In the genomic region with DNA sequence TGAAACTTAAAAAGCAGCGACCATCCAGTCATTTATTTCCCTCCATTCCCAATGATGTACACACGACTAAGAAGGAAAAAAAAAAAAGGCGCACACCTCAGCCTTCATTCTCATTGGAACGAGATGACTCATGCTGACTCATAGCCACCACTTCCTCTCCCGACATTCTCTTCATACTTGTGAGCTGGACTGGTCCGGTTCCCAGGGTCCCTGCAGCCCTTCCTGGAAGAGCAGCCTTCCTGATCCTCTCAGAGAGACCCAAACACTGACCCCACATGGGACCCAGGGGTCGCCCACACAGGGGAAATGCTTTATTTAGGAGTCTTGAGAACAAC, we compare ENCODE assay signal across 8 cellular contexts.
A peak's percentile ranks its signal among the peaks of the same experiment; 100 is the strongest.
DNase-seq lines count a peak whose midpoint lies in the region; ATAC-seq and TF ChIP-seq lines count a peak whose summit lies in the region.
"Not testable (repeated sequence)": the region's sequence is repeated elsewhere in the genome, so short reads cannot be mapped to it uniquely, and the experiment has no call there.

No MANE protein-coding gene starts in this region.

- H3K36me3 ChIP-seq in HEK293 (ENCODE audit: control insufficient read depth in 2 of 2, insufficient read depth in 1 of 2, low read length in 2 of 2); body of pancreas (replicated peaks in 1 of 2; ENCODE audit: insufficient read depth in 1 of 2, low read depth in 2 of 2); heart right ventricle; neutrophil; uterus: not testable (repeated sequence)

- H3K27ac ChIP-seq in HEK293 (ENCODE audit: extremely low read depth, low read depth, low read length) (0 out of 2 replicates have a peak overlapping the region, but pooled peaks have one; percentile 46), body of pancreas (peak overlapping the region; percentile 39 to 82 (median 72)), heart right ventricle (peak overlapping the region in 9 of 10 donors; percentile 63 to 89 (median 81)), neutrophil (peak overlapping the region; percentile 82), uterus (peak overlapping the region; percentile 74 to 77)

- peak overlapping the region; percentile 69 for H3K4me3 Mint-ChIP-seq in T-helper 17 cell

- not testable (repeated sequence) for TF ChIP-seq POLR2A in body of pancreas (IDR thresholded peaks at IDR 0.05); uterus (IDR thresholded peaks at IDR 0.05)

- intact Hi-C loops in body of pancreas (cut with DNase I); heart right ventricle (cut with DNase I); uterus (cut with DNase I; ENCODE audit: low total_unique reads): not testable (repeated sequence)

- not testable (repeated sequence) for H3K4me1 ChIP-seq in HEK293 (ENCODE audit: control insufficient read depth, insufficient read depth, low read length); body of pancreas; uterus
- H3K4me1 ChIP-seq in heart right ventricle, result peaks cover 0 to 28% (median 5%) of the 10 kb centered on the region in 9 donors
- H3K4me1 ChIP-seq in neutrophil (ENCODE audit: control insufficient read depth in 1 of 2, insufficient read depth in 1 of 2, low read depth in 1 of 2, low read length in 1 of 2), result peaks cover 20 to 22% of the 10 kb centered on the region in 2 experiments

- not testable (repeated sequence) for H3K9me3 ChIP-seq in HEK293 (ENCODE audit: control insufficient read depth, insufficient read depth, low read depth, low read length); T-helper 17 cell (ENCODE audit: control insufficient read depth, low read length, poor library complexity, severe bottlenecking); body of pancreas; heart right ventricle; neutrophil; uterus

- not testable (repeated sequence) for H3K4me1 Mint-ChIP-seq in T-helper 17 cell

- not testable (repeated sequence) for H3K27me3 ChIP-seq in body of pancreas, heart right ventricle, neutrophil, uterus

- CTCF ChIA-PET in HEK293 (lab: Yijun Ruan, JAX), result not testable (repeated sequence)

- H3K36me3 Mint-ChIP-seq in T-helper 17 cell (ENCODE audit: low read depth), result not testable (repeated sequence)

- peak overlapping the region; percentile 36 for H3K4me3 ChIP-seq in HEK293 (ENCODE audit: low read depth, low read length)
- H3K4me3 ChIP-seq in body of pancreas, uterus: not testable (repeated sequence)
- H3K4me3 ChIP-seq in heart right ventricle, result peak overlapping the region in 9 of 10 donors; percentile 27 to 59 (median 54)
- H3K4me3 ChIP-seq in neutrophil (ENCODE audit: low read depth in 1 of 2, low read length in 1 of 2), result peak overlapping the region; percentile 52 to 59

- not testable (repeated sequence) for TF ChIP-seq CTCF in HEK293 (tag by site-specific recombination; IDR thresholded peaks at IDR 0.05); body of pancreas (IDR thresholded peaks at IDR 0.05); heart right ventricle (IDR thresholded peaks at IDR 0.05); neutrophil (IDR thresholded peaks at IDR 0.05); uterus (IDR thresholded peaks at IDR 0.05)

- 0% methylated on average over 1 to 3 of the region's 7 CpGs for WGBS in body of pancreas, 2 donors
- WGBS in heart right ventricle, 2 donors, result 0 to 7% methylated on average over 3 to 4 of the region's 7 CpGs

- H3K27me3 Mint-ChIP-seq in T-helper 17 cell, result not testable (repeated sequence)

- not testable (repeated sequence) for H3K27ac Mint-ChIP-seq in T-helper 17 cell

- peak; percentile 43 for ATAC-seq in GM18861 (IDR thresholded peaks at IDR 0.05; ENCODE audit: unreplicated experiment)
- peak; percentile 48 for ATAC-seq in HG03439 (IDR thresholded peaks at IDR 0.05; ENCODE audit: unreplicated experiment)
- peak; percentile 59 for ATAC-seq in T-helper 17 cell
- ATAC-seq in body of pancreas, result peak; percentile 90
- ATAC-seq in heart right ventricle, result peak; percentile 86 to 94 (median 90)

- not testable (repeated sequence) for DNase-seq in T-helper 17 cell, body of pancreas, heart right ventricle, uterus

- POLR2A ChIA-PET in HEK293 (lab: Yijun Ruan, JAX), result not testable (repeated sequence)
